Comparison of ENCODE assay signal across 13 cellular contexts in genomic region chr14:61616524-61617185, GRCh38.
A peak's percentile ranks its signal among the peaks of the same experiment; 100 is the strongest.
DNase-seq lines count a peak whose midpoint lies in the region; ATAC-seq, FAIRE-seq and TF ChIP-seq lines count a peak whose summit lies in the region.
"Had no signal": no experiment of that assay in that cellular context is flagged by ENCODE, and none has a peak within 500 bp of the region (broad histone marks: within the 10 kb centered on the region; RNA-seq: fewer than 3 reads in every experiment).

No MANE protein-coding gene starts in this region.

- peak overlapping the region; percentile 73 for H2AFZ ChIP-seq in IMR-90 (replicated peaks; ENCODE audit: low read length, poor library complexity)

- peak overlapping the region; percentile 79 for H3K4ac ChIP-seq in IMR-90 (ENCODE audit: low read depth, low read length)

- CTCF ChIA-PET in IMR-90 (lab: Yijun Ruan, JAX): no interaction called here

- H3K14ac ChIP-seq in IMR-90 (replicated peaks; ENCODE audit: low read depth, low read length): peak overlapping the region; percentile 90

- no peaks in the 10 kb centered on the region for H3K9me3 ChIP-seq in IMR-90 (ENCODE audit: control insufficient read depth, insufficient read depth, low read length)
- H3K9me3 ChIP-seq in kidney (ENCODE audit: control insufficient read depth in 1 of 2, low read length in 2 of 2): no peaks in the 10 kb centered on the region
- H3K9me3 ChIP-seq: BLaER1, body of pancreas had no signal

- H3K36me3 ChIP-seq in IMR-90 (ENCODE audit: control insufficient read depth, insufficient read depth, low read length) (no peaks in the 10 kb centered on the region), kidney epithelial cell (ENCODE audit: control insufficient read depth, insufficient read depth, low read length) (no peaks in the 10 kb centered on the region), kidney (ENCODE audit: control insufficient read depth in 1 of 2, insufficient read depth in 2 of 2, low read length in 2 of 2) (no peaks in the 10 kb centered on the region)
- H3K36me3 ChIP-seq: BLaER1 had no signal

- peak overlapping the region; percentile 56 for H2AK9ac ChIP-seq in IMR-90 (replicated peaks; ENCODE audit: low read depth, low read length, poor library complexity)

- H2BK20ac ChIP-seq in IMR-90 (ENCODE audit: low read depth, low read length): peak overlapping the region; percentile 86

- peak overlapping the region; percentile 96 for H3K27ac ChIP-seq in IMR-90 (ENCODE audit: insufficient read depth, low read length)
- H3K27ac ChIP-seq in kidney (ENCODE audit: low read depth in 2 of 2, low read length in 2 of 2): no peak overlapping the region
- H3K27ac ChIP-seq: BLaER1 had no signal

- H2BK5ac ChIP-seq in IMR-90 (ENCODE audit: low read depth, low read length, poor library complexity, severe bottlenecking): peak overlapping the region; percentile 89

- no CpG with 5 or more reads among the region's 4 CpGs for WGBS in IMR-90 (ENCODE audit: extremely low coverage in 2 of 2, insufficient read length in 1 of 2), 2 experiments

- no peak overlapping the region for H3K4me3 ChIP-seq in IMR-90 (ENCODE audit: insufficient read depth, low read depth, low read length)
- H3K4me3 ChIP-seq in astrocyte of the spinal cord (ENCODE audit: low read depth, low read length): no peak overlapping the region
- H3K4me3 ChIP-seq in kidney epithelial cell (ENCODE audit: low read depth, low read length): no peak overlapping the region
- no peak overlapping the region for H3K4me3 ChIP-seq in kidney (ENCODE audit: low read length in 2 of 2)
- H3K4me3 ChIP-seq: BLaER1, body of pancreas had no signal

- H4K20me1 ChIP-seq in IMR-90 (ENCODE audit: insufficient read depth, low read length): no peaks in the 10 kb centered on the region
- H4K20me1 ChIP-seq: BLaER1 had no signal

- peak overlapping the region; percentile 57; the same call in 1 of the 2 replicates for H3K9ac ChIP-seq in IMR-90 (ENCODE audit: low read depth, low read length)
- no peak overlapping the region for H3K9ac ChIP-seq in kidney (ENCODE audit: low read length in 2 of 2)
- H3K9ac ChIP-seq: BLaER1 had no signal

- DNase-seq in AG08395 (ENCODE audit: low spot score): peak; percentile 50
- peak; percentile 89 for DNase-seq in IMR-90
- peak; percentile 88 for DNase-seq in astrocyte of the spinal cord (ENCODE audit: low read depth, low spot score)
- DNase-seq in kidney epithelial cell (ENCODE audit: low read depth): peak; percentile 67
- DNase-seq in cortex of kidney (lab: John Stamatoyannopoulos, UW): no peak
- DNase-seq in pons (ENCODE audit: low spot score): no peak
- no peak for DNase-seq in kidney
- DNase-seq: body of pancreas; NCI-H146; NCI-H69; stimulated activated naive CD8-positive, alpha-beta T cell treated with anti-CD3 and anti-CD28 coated beads, Interleukin-15, Interleukin-2, amounts not matched to agents 100 U/mL and 50 U/mL, for 24 hours had no signal

- peak overlapping the region; percentile 62 for H4K91ac ChIP-seq in IMR-90 (ENCODE audit: insufficient read depth, low read depth, low read length)

- peak overlapping the region; percentile 79 to 91 for H4K8ac ChIP-seq in IMR-90 (ENCODE audit: low read depth in 2 of 2, low read length in 2 of 2)

- dilution Hi-C loops in IMR-90 (cut with HindIII; ENCODE audit: low sequenced_read_pairs, unreplicated experiment): no loop called here

- H2BK15ac ChIP-seq in IMR-90 (ENCODE audit: low read depth, low read length): peak overlapping the region; percentile 75

- BruUV-seq in IMR-90 (replicated peaks; lab: Mats Ljungman, UMichigan): no TSS peak

- peak overlapping the region; percentile 91 for H3K18ac ChIP-seq in IMR-90 (ENCODE audit: low read depth, low read length)

- H3K9me1 ChIP-seq in IMR-90 (ENCODE audit: insufficient read depth, low read length): peaks cover 4% of the 10 kb centered on the region

- TF ChIP-seq CTCF in IMR-90 (conservative IDR thresholded peaks at IDR 0.05; ENCODE audit: low read depth, low read length) (no peak), astrocyte of the spinal cord (IDR thresholded peaks at IDR 0.05; ENCODE audit: low read depth, low read length) (no peak), kidney epithelial cell (IDR thresholded peaks at IDR 0.05; ENCODE audit: insufficient read depth, low read length, poor library complexity, severe bottlenecking) (no peak), kidney (IDR thresholded peaks at IDR 0.05; ENCODE audit: borderline replicate concordance, extremely low read depth, insufficient read depth) (no peak)

- peak overlapping the region; percentile 41 for H2AK5ac ChIP-seq in IMR-90 (ENCODE audit: low read depth, low read length)

- no peak for TF ChIP-seq POLR2A in IMR-90 (IDR thresholded peaks at IDR 0.05; ENCODE audit: low read depth, low read length)

- in situ Hi-C loops in IMR-90 (cut with MboI; ENCODE audit: low sequenced_read_pairs): no loop called here
- in situ Hi-C loops in astrocyte of the spinal cord (cut with HindIII; ENCODE audit: low sequenced_read_pairs): no loop called here

- peak; percentile 64 for ATAC-seq in IMR-90 (ENCODE audit: low read depth)
- ATAC-seq in HG02588 (IDR thresholded peaks at IDR 0.05; ENCODE audit: unreplicated experiment): no peak
- ATAC-seq: stimulated activated naive CD8-positive, alpha-beta T cell treated with anti-CD3 and anti-CD28 coated beads, Interleukin-15, Interleukin-2, amounts not matched to agents 100 U/mL and 50 U/mL, for 24 hours had no signal

- no peak for TF ChIP-seq RAD21 in IMR-90 (IDR thresholded peaks at IDR 0.05; ENCODE audit: low read length)

- peak overlapping the region; percentile 80 for H3K23ac ChIP-seq in IMR-90 (ENCODE audit: low read depth, low read length)

- POLR2A ChIA-PET in IMR-90 (lab: Charles Lee; ENCODE audit: unreplicated experiment): interaction anchor here (0.8 kb wide), 1 partner anchor 78 kb away, joined by 5 read pairs; the partner anchor contains the start of gene HIF1A

- intact Hi-C loops in IMR-90 (cut with micrococcal nuclease) (no loop called here), kidney (cut with DNase I) (no loop called here)

- peak overlapping the region; percentile 38; the same call in 1 of the 2 replicates for H3K4me2 ChIP-seq in IMR-90 (ENCODE audit: low read depth, low read length)
- H3K4me2 ChIP-seq: BLaER1 had no signal

- peak overlapping the region; percentile 95 for H2BK120ac ChIP-seq in IMR-90 (ENCODE audit: low read depth, low read length)

- H3K27me3 ChIP-seq in IMR-90 (ENCODE audit: control insufficient read depth, insufficient read depth, low read length) (no peaks in the 10 kb centered on the region), kidney epithelial cell (ENCODE audit: control insufficient read depth, insufficient read depth, low read length) (no peaks in the 10 kb centered on the region)
- H3K27me3 ChIP-seq: BLaER1, body of pancreas had no signal

- peak overlapping the region; percentile 31; the same call in 1 of the 2 replicates for H3K56ac ChIP-seq in IMR-90 (ENCODE audit: extremely low read depth, insufficient read depth, low read length)

- no peak for FAIRE-seq in kidney (lab: Jason Lieb, UNC)

- peaks cover 0 to 5% of the 10 kb centered on the region in 2 experiments; a peak in 2 of 4 replicates for H3K79me1 ChIP-seq in IMR-90 (ENCODE audit: low read depth in 1 of 2, low read length in 2 of 2)

- peak overlapping the region; percentile 87 for H4K5ac ChIP-seq in IMR-90 (ENCODE audit: low read depth, low read length)

- H3K4me1 ChIP-seq in IMR-90 (ENCODE audit: control insufficient read depth, insufficient read depth, low read length) (peaks cover 17% of the 10 kb centered on the region), kidney (ENCODE audit: control insufficient read depth in 1 of 2, insufficient read depth in 1 of 2, low read depth in 1 of 2, low read length in 2 of 2) (peaks cover 6 to 11% of the 10 kb centered on the region in 2 donors)
- H3K4me1 ChIP-seq: BLaER1, body of pancreas had no signal

TF ChIP-seq in IMR-90, 13 proteins besides CTCF, POLR2A, EP300 and RAD21:
- TF ChIP-seq RCOR1 (IDR thresholded peaks at IDR 0.05; ENCODE audit: insufficient replicate concordance, low read length) (peak; percentile 85), ELK1 (IDR thresholded peaks at IDR 0.05; ENCODE audit: borderline replicate concordance, low read depth, low read length) (no peak)

Comparison
In these comparisons a context has a peak if more than half of its experiments do, and no peak if none do; other contexts are left out.
1. DNase-seq: peak in AG08395 (single experiment), IMR-90 (single experiment), astrocyte of the spinal cord (single experiment) and kidney epithelial cell (single experiment); none in cortex of kidney (single experiment), pons (single experiment) and kidney (single experiment).